ENCODE assay signal across 17 cellular contexts in the genomic region with DNA sequence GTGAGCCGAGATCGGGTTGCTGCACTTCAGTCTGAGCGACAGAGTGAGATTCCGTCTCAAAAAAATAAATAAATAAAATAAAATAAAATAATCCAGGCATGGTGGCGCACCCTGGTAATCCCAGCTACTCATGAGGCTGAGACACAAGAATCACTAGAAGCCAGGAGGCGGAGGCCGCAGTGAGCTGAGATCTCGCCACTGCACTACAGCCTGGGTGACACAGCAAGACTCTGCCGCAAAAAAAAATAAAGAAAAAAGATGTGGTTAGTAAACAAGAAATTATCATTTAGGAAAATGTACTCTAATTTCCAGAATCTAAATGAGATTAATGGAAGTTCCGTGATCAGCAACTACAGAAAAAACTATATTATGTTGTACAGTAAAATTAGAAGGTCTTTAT. TPM values are rescaled to one million over a fixed set of nuclear protein-coding genes. Genes with fewer than 3 reads are reported as not detected.
A peak's percentile ranks its signal among the peaks of the same experiment; 100 is the strongest.
DNase-seq lines count a peak whose midpoint lies in the region; ATAC-seq, FAIRE-seq and TF ChIP-seq lines count a peak whose summit lies in the region.
"Had no signal": no experiment of that assay in that cellular context is flagged by ENCODE, and none has a peak within 500 bp of the region (broad histone marks: within the 10 kb centered on the region; RNA-seq: fewer than 3 reads in every experiment).

No MANE protein-coding gene starts in this region.

- H3K4me1 ChIP-seq in endodermal cell (ENCODE audit: control insufficient read depth, insufficient read depth, low read length) = no peaks in the 10 kb centered on the region
- H3K4me1 ChIP-seq in adrenal gland (replicated peaks in 1 of 2) = no peaks in the 10 kb centered on the region
- H3K4me1 ChIP-seq in HepG2 (ENCODE audit: insufficient read depth, low read length) = peaks cover 10% of the 10 kb centered on the region; the same call in 1 of the 2 replicates
- H3K4me1 ChIP-seq: thyroid gland had no signal

- BruUV-seq in HepG2 (replicated peaks; lab: Mats Ljungman, UMichigan) = no TSS peak

- H3K4me2 ChIP-seq in HepG2 (ENCODE audit: low read depth, low read length) = no peak overlapping the region

- CTCF ChIA-PET in activated naive CD4-positive, alpha-beta T cell treated with anti-CD3 and anti-CD28 coated beads, Interleukin-2, amount 10 ng/mL, durations not matched to agents 7 days and 5 days (lab: Charles Lee) = interaction anchor here (1.5 kb wide), 1 partner anchor 71 kb away, joined by 3 read pairs; no protein-coding TSS in a partner anchor
- CTCF ChIA-PET in HepG2 (lab: Yijun Ruan, JAX; ENCODE audit: low intra/inter-chr PET ratio, low total read pairs) = no interaction called here

- in situ Hi-C loops in HepG2 (cut with HindIII; ENCODE audit: extremely low pct_ligation_motif_present, low pct_unique_long_range_greater_than_20kb) = no loop called here

- no peaks in the 10 kb centered on the region for H3K9me3 ChIP-seq in endodermal cell (ENCODE audit: control insufficient read depth, low read length)
- H3K9me3 ChIP-seq in adrenal gland (replicated peaks in 1 of 3) = no peaks in the 10 kb centered on the region
- no peaks in the 10 kb centered on the region for H3K9me3 ChIP-seq in HepG2 (ENCODE audit: low read length)
- H3K9me3 ChIP-seq: thyroid gland had no signal

- no peak overlapping the region for H3K27ac Mint-ChIP-seq in activated naive CD4-positive, alpha-beta T cell treated with anti-CD3 and anti-CD28 coated beads, Interleukin-2, amount 10 ng/mL, durations not matched to agents 7 days and 5 days
- H3K27ac Mint-ChIP-seq in endodermal cell = no peak overlapping the region
- H3K27ac Mint-ChIP-seq: activated B cell treated with CpG ODN at 0.5 μM for 24 hours; CD8-positive, alpha-beta T cell had no signal

- no peak overlapping the region for H2AFZ ChIP-seq in HepG2 (ENCODE audit: low read length)

- no peak for TF ChIP-seq RAD21 in HepG2 (CRISPR knock-in tag; IDR thresholded peaks at IDR 0.05)

- H3K4me3 ChIP-seq in endodermal cell (ENCODE audit: low read length) (no peak overlapping the region), adrenal gland (no peak overlapping the region), HepG2 (replicated peaks in 1 of 3; ENCODE audit: insufficient read depth in 1 of 3, low read depth in 2 of 3, low read length in 3 of 3) (no peak overlapping the region)
- H3K4me3 ChIP-seq: thyroid gland had no signal

- peaks cover 17% of the 10 kb centered on the region for H3K4me1 Mint-ChIP-seq in activated naive CD4-positive, alpha-beta T cell treated with anti-CD3 and anti-CD28 coated beads, Interleukin-2, amount 10 ng/mL, durations not matched to agents 7 days and 5 days
- no peaks in the 10 kb centered on the region for H3K4me1 Mint-ChIP-seq in endodermal cell

- no peaks in the 10 kb centered on the region for H3K27me3 Mint-ChIP-seq in activated naive CD4-positive, alpha-beta T cell treated with anti-CD3 and anti-CD28 coated beads, Interleukin-2, amount 10 ng/mL, durations not matched to agents 7 days and 5 days
- no peaks in the 10 kb centered on the region for H3K27me3 Mint-ChIP-seq in endodermal cell (ENCODE audit: insufficient read depth)

- H4K20me1 ChIP-seq in HepG2 (ENCODE audit: insufficient read depth, low read length) = no peaks in the 10 kb centered on the region

- TF ChIP-seq EP300 in HepG2 (IDR thresholded peaks at IDR 0.05; ENCODE audit: low read depth in 2 of 2, low read length in 2 of 2) = no peak
- TF ChIP-seq EP300 in HepG2 (CRISPR knock-in tag; IDR thresholded peaks at IDR 0.05; ENCODE audit: borderline replicate concordance) = no peak

- H3K27me3 ChIP-seq in endodermal cell (ENCODE audit: control insufficient read depth, insufficient read depth, low read length, poor library complexity, severe bottlenecking) (no peaks in the 10 kb centered on the region), adrenal gland (no peaks in the 10 kb centered on the region), HepG2 (ENCODE audit: control insufficient read depth in 1 of 2, insufficient read depth in 2 of 2, low read length in 2 of 2) (no peaks in the 10 kb centered on the region)
- H3K27me3 ChIP-seq: thyroid gland had no signal

- TF ChIP-seq POLR2A in adrenal gland (IDR thresholded peaks at IDR 0.05) (no peak), HepG2 (IDR thresholded peaks at IDR 0.05; ENCODE audit: insufficient read depth in 1 of 2, low read depth in 2 of 2, low read length in 2 of 2) (no peak)

- ATAC-seq in GM18873 (IDR thresholded peaks at IDR 0.05; ENCODE audit: low FRiP score, unreplicated experiment) = no peak
- no peak for ATAC-seq in HepG2
- ATAC-seq: CD8-positive, alpha-beta T cell had no signal

- WGBS in endodermal cell (ENCODE audit: insufficient coverage in 1 of 2, insufficient read length in 1 of 2), 2 experiments = 98% methylated on average over 9 of the region's 10 CpGs; no CpG with 5 or more reads in 1 of the 2 experiments
- 86 to 98% (median 92%) methylated on average over 10 of the region's 10 CpGs for WGBS in adrenal gland, 4 donors
- 81% methylated on average over 10 of the region's 10 CpGs for WGBS in HepG2 (ENCODE audit: low lambda C conversion rate)

- no peak overlapping the region for H3K27ac ChIP-seq in endodermal cell (ENCODE audit: low read depth, low read length)
- H3K27ac ChIP-seq in adrenal gland = no peak overlapping the region
- no peak overlapping the region for H3K27ac ChIP-seq in HepG2 (ENCODE audit: extremely low read length, insufficient read depth, low read length)
- H3K27ac ChIP-seq: thyroid gland had no signal

- POLR2A ChIA-PET in HepG2 (lab: Yijun Ruan, JAX) = interaction anchor here (2.7 kb wide), 1 partner anchor 14 kb away, joined by 5 read pairs; a partner anchor contains a TSS

- H3K36me3 Mint-ChIP-seq in activated naive CD4-positive, alpha-beta T cell treated with anti-CD3 and anti-CD28 coated beads, Interleukin-2, amount 10 ng/mL, durations not matched to agents 7 days and 5 days = no peaks in the 10 kb centered on the region
- no peaks in the 10 kb centered on the region for H3K36me3 Mint-ChIP-seq in endodermal cell (ENCODE audit: low read depth)
- H3K36me3 Mint-ChIP-seq: CD8-positive, alpha-beta T cell had no signal

- H3K36me3 ChIP-seq in endodermal cell (ENCODE audit: control insufficient read depth, insufficient read depth, low read length) = no peaks in the 10 kb centered on the region
- H3K36me3 ChIP-seq in adrenal gland (replicated peaks in 1 of 2) = no peaks in the 10 kb centered on the region
- no peaks in the 10 kb centered on the region for H3K36me3 ChIP-seq in HepG2 (replicated peaks in 1 of 2; ENCODE audit: control insufficient read depth in 1 of 2, insufficient read depth in 2 of 2, low read length in 2 of 2)
- H3K36me3 ChIP-seq: thyroid gland had no signal

- H3K9ac ChIP-seq in endodermal cell (ENCODE audit: extremely low read depth, low read length, poor library complexity, severe bottlenecking) = no peak overlapping the region
- H3K9ac ChIP-seq in HepG2 (ENCODE audit: insufficient read depth, low read depth, low read length) = no peak overlapping the region

- H3K4me3 Mint-ChIP-seq in activated naive CD4-positive, alpha-beta T cell treated with anti-CD3 and anti-CD28 coated beads, Interleukin-2, amount 10 ng/mL, durations not matched to agents 7 days and 5 days = no peak overlapping the region
- H3K4me3 Mint-ChIP-seq in endodermal cell = no peak overlapping the region
- H3K4me3 Mint-ChIP-seq: activated B cell treated with CpG ODN at 0.5 μM for 24 hours; CD8-positive, alpha-beta T cell had no signal

- FAIRE-seq in HepG2 (lab: Jason Lieb, UNC) = no peak
- FAIRE-seq: GM12891 had no signal

- peak; percentile 68 for DNase-seq in activated naive CD4-positive, alpha-beta T cell treated with Interleukin-2 at 50 U/mL for 16 hours
- DNase-seq in activated naive CD4-positive, alpha-beta T cell treated with anti-CD3 and anti-CD28 coated beads, Interleukin-2, amount 10 ng/mL, durations not matched to agents 7 days and 5 days = no peak
- DNase-seq in activated T-cell treated with anti-CD3 and anti-CD28 coated beads, Interleukin-2, amount 50 U/mL, for 48 hours = peak; percentile 57 to 65
- peak; percentile 6 for DNase-seq in endodermal cell
- no peak for DNase-seq in adrenal gland
- no peak for DNase-seq in HepG2 (ENCODE audit: low spot score)
- DNase-seq: activated B cell treated with CpG ODN at 0.5 μM for 24 hours; activated gamma-delta T cell treated with Interleukin-2 at 50 U/mL for 16 hours; CD8-positive, alpha-beta T cell; KBM-7; midbrain; NCI-H1694 treated with DMSO at 0.1 percent for 48 hours; NCI-H2227 treated with DMSO at 0.1 percent for 48 hours; posterior cingulate gyrus; thyroid gland had no signal

- no peaks in the 10 kb centered on the region for H3K9me3 Mint-ChIP-seq in activated naive CD4-positive, alpha-beta T cell treated with anti-CD3 and anti-CD28 coated beads, Interleukin-2, amount 10 ng/mL, durations not matched to agents 7 days and 5 days
- no peaks in the 10 kb centered on the region for H3K9me3 Mint-ChIP-seq in endodermal cell
- H3K9me3 Mint-ChIP-seq: activated B cell treated with CpG ODN at 0.5 μM for 24 hours; CD8-positive, alpha-beta T cell had no signal

- no peaks in the 10 kb centered on the region for H3K79me2 ChIP-seq in HepG2 (ENCODE audit: insufficient read depth, low read length)

- no peak for TF ChIP-seq CTCF in endodermal cell (conservative IDR thresholded peaks at IDR 0.05)
- TF ChIP-seq CTCF in adrenal gland (IDR thresholded peaks at IDR 0.05) = no peak
- TF ChIP-seq CTCF in HepG2 (CRISPR knock-in tag; IDR thresholded peaks at IDR 0.05) = no peak

- intact Hi-C loops in adrenal gland (cut with DNase I) (no loop called here), HepG2 (cut with micrococcal nuclease; ENCODE audit: unreplicated experiment) (no loop called here)

RNA-seq across cellular contexts. Expression of a gene that starts 14.5 kb away (rescaled TPM):
- total RNA-seq in endodermal cell (10 to 100 TPM; 77.3 to 95.9 TPM), adrenal gland (100 to 1,000 TPM in 1 of 8 donors, 10 to 100 TPM in 7; 36.7 to 106 (median 46.9) TPM), HepG2 (2016; rRNA removed; fragmentation: Illumina TruSeq; extraction: Trizol) (37.2 and 67.1 TPM in 2 replicates)
- 23.5 TPM for polyA plus RNA-seq in endodermal cell (2013, experiment 1 of 2)
- polyA plus RNA-seq in endodermal cell (2013, experiment 2 of 2) = 24.7 TPM
- polyA plus RNA-seq in adrenal gland (10 to 100 TPM in 2 of 3 donors, 1 to 10 TPM in 1; 9.6 to 32.2 (median 10.3) TPM), HepG2 (2011; rRNA removed) (18.5 and 21.0 TPM in 2 replicates)
- 13.5 and 14.5 TPM in 2 replicates for total RNA-seq in HepG2 (2016; cell fraction: cytosol; rRNA removed; fragmentation: Illumina TruSeq; extraction: Trizol; ENCODE audit: low read depth)
- 36.8 and 61.9 TPM in 2 replicates for total RNA-seq in HepG2 (2016; cell fraction: insoluble cytoplasmic fraction; rRNA removed; fragmentation: Illumina TruSeq; extraction: Trizol)
- 13.6 and 15.8 TPM in 2 replicates for total RNA-seq in HepG2 (2016; cell fraction: membrane; rRNA removed; fragmentation: Illumina TruSeq; extraction: Trizol)
- 75.4 and 80.4 TPM in 2 replicates for total RNA-seq in HepG2 (2016; cell fraction: nucleus; rRNA removed; fragmentation: Illumina TruSeq; extraction: Trizol)
- polyA plus RNA-seq in HepG2 (2011; cell fraction: cytosol; rRNA removed) = 20.5 and 24.1 TPM in 2 replicates
- polyA plus RNA-seq in HepG2 (2011; cell fraction: nucleus; rRNA removed) = 14.7 and 16.7 TPM in 2 replicates
- polyA plus RNA-seq in HepG2 (2012) = 22.3 and 23.6 TPM in 2 replicates
- polyA plus RNA-seq in HepG2 (2016; cell fraction: cytosol; fragmentation: Illumina TruSeq; extraction: Trizol; ENCODE audit: low read depth) = 0.95 and 1.0 TPM in 2 replicates
- 38.5 and 39.8 TPM in 2 replicates for polyA plus RNA-seq in HepG2 (2016; cell fraction: insoluble cytoplasmic fraction; fragmentation: Illumina TruSeq; extraction: Trizol; ENCODE audit: low read depth)
- 3.2 and 4.8 TPM in 2 replicates for polyA plus RNA-seq in HepG2 (2016; cell fraction: membrane; fragmentation: Illumina TruSeq; extraction: Trizol; ENCODE audit: low read depth)
- polyA plus RNA-seq in HepG2 (2016; cell fraction: nucleus; fragmentation: Illumina TruSeq; extraction: Trizol; ENCODE audit: insufficient read depth, low read depth) = 21.6 and 21.9 TPM in 2 replicates
- polyA minus RNA-seq in HepG2 (2011; rRNA and poly(A)+ RNA removed; ENCODE audit: low replicate concordance) = 85.2 TPM in 2 replicates
- polyA minus RNA-seq in HepG2 (2011; cell fraction: cytosol; rRNA and poly(A)+ RNA removed) = 45.2 and 56.0 TPM in 2 replicates
- 224 and 240 TPM in 2 replicates for polyA minus RNA-seq in HepG2 (2011; cell fraction: nucleus; rRNA and poly(A)+ RNA removed)

Comparison
In these comparisons a context has a peak if more than half of its experiments do, and no peak if none do; other contexts are left out.
1. DNase-seq: peak in activated naive CD4-positive, alpha-beta T cell treated with Interleukin-2 at 50 U/mL for 16 hours (single experiment), activated T-cell treated with anti-CD3 and anti-CD28 coated beads, Interleukin-2, amount 50 U/mL, for 48 hours (2 of 2) and endodermal cell (single experiment); none in activated naive CD4-positive, alpha-beta T cell treated with anti-CD3 and anti-CD28 coated beads, Interleukin-2, amount 10 ng/mL, durations not matched to agents 7 days and 5 days (single experiment), adrenal gland (0 of 7) and HepG2 (single experiment).